Comparison of ENCODE assay signal across 2 cellular contexts in the genomic region with DNA sequence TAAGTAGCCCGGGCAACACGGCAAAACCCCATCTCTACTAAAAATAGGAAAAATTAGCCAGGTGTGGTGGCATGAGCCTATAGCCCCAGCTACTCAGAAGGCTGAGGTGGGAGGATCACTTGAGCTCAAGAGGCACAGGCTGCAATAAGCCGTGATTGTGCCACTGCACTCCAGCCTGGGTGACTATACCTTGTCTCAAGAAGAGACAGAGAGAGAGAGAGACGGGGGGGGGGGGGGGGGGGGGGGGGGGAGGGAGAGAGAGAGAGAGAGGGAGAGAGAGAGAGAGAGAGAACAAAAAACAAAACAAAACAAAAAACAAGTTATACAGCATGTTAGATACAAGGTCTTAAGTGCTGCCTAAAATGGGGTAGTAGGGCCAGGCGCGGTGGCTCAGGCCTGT.
TF ChIP-seq lines count a peak whose summit lies in the region.

No MANE protein-coding gene starts in this region.

TF ChIP-seq in IMR-90, 13 proteins besides CTCF, POLR2A, EP300 and RAD21:
- no peak for TF ChIP-seq NFE2L2 (IDR thresholded peaks at IDR 0.05; ENCODE audit: low read depth, low read length)
- TF ChIP-seq, protein P1, sequence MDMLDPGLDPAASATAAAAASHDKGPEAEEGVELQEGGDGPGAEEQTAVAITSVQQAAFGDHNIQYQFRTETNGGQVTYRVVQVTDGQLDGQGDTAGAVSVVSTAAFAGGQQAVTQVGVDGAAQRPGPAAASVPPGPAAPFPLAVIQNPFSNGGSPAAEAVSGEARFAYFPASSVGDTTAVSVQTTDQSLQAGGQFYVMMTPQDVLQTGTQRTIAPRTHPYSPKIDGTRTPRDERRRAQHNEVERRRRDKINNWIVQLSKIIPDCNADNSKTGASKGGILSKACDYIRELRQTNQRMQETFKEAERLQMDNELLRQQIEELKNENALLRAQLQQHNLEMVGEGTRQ (IDR thresholded peaks at IDR 0.05; ENCODE audit: low read depth, low read length), result no peak
- no peak for TF ChIP-seq BHLHE40 (IDR thresholded peaks at IDR 0.05; ENCODE audit: low read depth, low read length)
- TF ChIP-seq CEBPB (IDR thresholded peaks at IDR 0.05; ENCODE audit: low read depth, low read length), result no peak
- TF ChIP-seq MAFK (IDR thresholded peaks at IDR 0.05; ENCODE audit: low read depth, low read length), result no peak
- TF ChIP-seq MAZ (IDR thresholded peaks at IDR 0.05; ENCODE audit: borderline replicate concordance, low read depth, low read length), result no peak
- no peak for TF ChIP-seq FOS (IDR thresholded peaks at IDR 0.05; ENCODE audit: low read depth, low read length)
- no peak for TF ChIP-seq SMC3 (IDR thresholded peaks at IDR 0.05; ENCODE audit: low read depth, low read length)
- no peak for TF ChIP-seq ELK1 (IDR thresholded peaks at IDR 0.05; ENCODE audit: borderline replicate concordance, low read depth, low read length)
- TF ChIP-seq RFX5 (IDR thresholded peaks at IDR 0.05; ENCODE audit: low read depth, low read length), result no peak
TF ChIP-seq in IMR-90: peak in this region for 0.

TF ChIP-seq in K562, 482 proteins besides CTCF, POLR2A, EP300 and RAD21:
- TF ChIP-seq KDM1A (IDR thresholded peaks at IDR 0.05) (peak in 1 of 2 experiments; percentile 20; a peak in 1 of 4 replicates), VEZF1 (CRISPR knock-in tag; IDR thresholded peaks at IDR 0.05) (peak; percentile 38), MAFK (IDR thresholded peaks at IDR 0.05; ENCODE audit: low read length) (no peak)
